ENCODE assay signal across 9 cellular contexts in genomic region chr19:6161271-6161850, GRCh38. TPM values are rescaled to one million over a fixed set of nuclear protein-coding genes. Genes with fewer than 3 reads are reported as not detected.
DNase-seq lines count a peak whose midpoint lies in the region; ATAC-seq lines count a peak whose summit lies in the region.
"Had no signal": no experiment of that assay in that cellular context is flagged by ENCODE, and none has a peak within 500 bp of the region (broad histone marks: within the 10 kb centered on the region; RNA-seq: fewer than 3 reads in every experiment).

No MANE protein-coding gene starts in this region.

- no peak overlapping the region for H3K27ac ChIP-seq in mesendoderm (ENCODE audit: low read depth, low read length)
- H3K27ac ChIP-seq: C4-2B had no signal

- H3K23ac ChIP-seq in mesendoderm (ENCODE audit: low read length) = no peak overlapping the region

- no peak overlapping the region for H3K4me2 ChIP-seq in mesendoderm (ENCODE audit: low read length)

- no CpG with 5 or more reads among the region's 8 CpGs for WGBS in mesendoderm (ENCODE audit: extremely low coverage, insufficient coverage, low lambda C conversion rate)

- H3K4me1 ChIP-seq in mesendoderm (ENCODE audit: control insufficient read depth, low read depth, low read length) = no peaks in the 10 kb centered on the region

- H3K9ac ChIP-seq in mesendoderm (ENCODE audit: low read length) = no peak overlapping the region

- DNase-seq in NCI-H526 (lab: John Stamatoyannopoulos, UW) = peak; percentile 9 to 38
- DNase-seq in NCI-H526 treated with DMSO at 0.1 percent for 48 hours (lab: John Stamatoyannopoulos, UW) = no peak
- peak; percentile 37 for DNase-seq in RKO (ENCODE audit: low spot score)
- DNase-seq in activated effector memory CD4-positive, alpha-beta T cell treated with Interleukin-2 at 50 U/mL for 16 hours = peak; percentile 21
- peak; percentile 33 for DNase-seq in mesendoderm
- no peak for DNase-seq in AG08395 (ENCODE audit: low spot score)

- no peaks in the 10 kb centered on the region for H3K79me1 ChIP-seq in mesendoderm (ENCODE audit: low read length)

- no peak overlapping the region for H2BK120ac ChIP-seq in mesendoderm (ENCODE audit: low read depth, low read length)

- no peak overlapping the region for H2AK5ac ChIP-seq in mesendoderm (ENCODE audit: low read length)

- H3K4ac ChIP-seq in mesendoderm (ENCODE audit: low read depth, low read length) = no peak overlapping the region

- no peak overlapping the region for H3K4me3 ChIP-seq in mesendoderm (ENCODE audit: low read length)

- no peak overlapping the region for H2BK15ac ChIP-seq in mesendoderm (replicated peaks; ENCODE audit: low read depth)

- H4K5ac ChIP-seq in mesendoderm (ENCODE audit: low read length) = no peak overlapping the region

- no peak overlapping the region for H4K8ac ChIP-seq in mesendoderm (ENCODE audit: low read depth, low read length)

- H3K27me3 ChIP-seq in mesendoderm (ENCODE audit: insufficient read depth, low read length, poor library complexity) = no peaks in the 10 kb centered on the region

- H3K56ac ChIP-seq in mesendoderm (ENCODE audit: low read length) = no peak overlapping the region

- H3K18ac ChIP-seq in mesendoderm (ENCODE audit: low read length) = no peak overlapping the region

- no peaks in the 10 kb centered on the region for H3K79me2 ChIP-seq in mesendoderm (ENCODE audit: control insufficient read depth, insufficient read depth, low read length)

- ATAC-seq in GM19023 (IDR thresholded peaks at IDR 0.05; ENCODE audit: unreplicated experiment) (no peak), HG02938 (IDR thresholded peaks at IDR 0.05; ENCODE audit: unreplicated experiment) (no peak)

- H2BK5ac ChIP-seq in mesendoderm (ENCODE audit: low read length) = no peak overlapping the region

- no peaks in the 10 kb centered on the region for H3K36me3 ChIP-seq in mesendoderm (ENCODE audit: control insufficient read depth, insufficient read depth, low read length)

RNA-seq across cellular contexts. Expression of gene ACSBG2, which starts 25.9 kb away (rescaled TPM):
- not detected for polyA plus RNA-seq in mesendoderm (2013, experiment 1 of 2)
- polyA plus RNA-seq in mesendoderm (2013, experiment 2 of 2) = not detected

RNA-seq across cellular contexts. Expression of gene RFX2, which starts 51.1 kb away (rescaled TPM):
- polyA plus RNA-seq in mesendoderm (2013, experiment 1 of 2) = 2.2 TPM
- 2.3 TPM for polyA plus RNA-seq in mesendoderm (2013, experiment 2 of 2)

Comparison
In these comparisons a context has a peak if more than half of its experiments do, and no peak if none do; other contexts are left out.
1. DNase-seq: peak in NCI-H526 (2 of 2), RKO (single experiment), activated effector memory CD4-positive, alpha-beta T cell treated with Interleukin-2 at 50 U/mL for 16 hours (single experiment) and mesendoderm (single experiment); none in NCI-H526 treated with DMSO at 0.1 percent for 48 hours (single experiment) and AG08395 (single experiment).